ENCODE assay signal across 8 cellular contexts in the genomic region with DNA sequence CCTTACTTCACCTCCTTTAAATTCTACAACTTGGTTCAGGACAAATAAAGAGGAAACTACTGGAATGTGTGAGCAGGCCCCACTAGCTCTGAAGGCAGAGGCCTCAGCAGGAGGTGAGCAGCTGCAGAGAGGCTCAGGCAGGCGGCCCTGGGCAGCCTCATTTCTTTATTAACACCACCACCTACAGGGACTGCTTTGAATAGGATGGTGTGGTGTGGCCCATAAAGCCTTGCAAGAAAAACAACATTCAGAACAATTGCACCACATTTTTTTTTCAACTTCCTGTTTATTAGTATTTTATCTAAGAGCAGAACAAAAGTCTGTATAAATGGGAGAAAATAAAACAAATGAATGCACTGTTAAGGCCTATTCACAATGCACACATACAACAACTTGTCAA.
A peak's percentile ranks its signal among the peaks of the same experiment; 100 is the strongest.
DNase-seq lines count a peak whose midpoint lies in the region; ATAC-seq, FAIRE-seq and TF ChIP-seq lines count a peak whose summit lies in the region.
"Not testable (repeated sequence)": the region's sequence is repeated elsewhere in the genome, so short reads cannot be mapped to it uniquely, and the experiment has no call there.

No MANE protein-coding gene starts in this region.

- H2BK120ac ChIP-seq in H1 (replicated peaks; ENCODE audit: low read depth, low read length), result not testable (repeated sequence)

- not testable (repeated sequence) for H3K36me3 Mint-ChIP-seq in activated CD8-positive, alpha-beta T cell treated with anti-CD3 and anti-CD28 coated beads, Interleukin-2, amount 10 ng/mL, durations not matched to agents 7 days and 5 days (ENCODE audit: low read depth)

- peak; percentile 13 for FAIRE-seq in H1 (lab: Jason Lieb, UNC)
- not testable (repeated sequence) for FAIRE-seq in kidney (lab: Jason Lieb, UNC)

- TF ChIP-seq EP300 in H1 (IDR thresholded peaks at IDR 0.05; ENCODE audit: borderline replicate concordance in 1 of 2, low read depth in 2 of 2, low read length in 2 of 2), result not testable (repeated sequence)

- TF ChIP-seq POLR2A in H1 (IDR thresholded peaks at IDR 0.05; ENCODE audit: control extremely low read depth in 1 of 2, low read depth in 2 of 2, low read length in 2 of 2); gastrocnemius medialis (IDR thresholded peaks at IDR 0.05): not testable (repeated sequence)

- H3K4me3 ChIP-seq in MG63; H1 (ENCODE audit: extremely low read depth in 1 of 4, insufficient read depth in 2 of 4, low read depth in 3 of 4, low read length in 4 of 4); kidney (ENCODE audit: low read length in 2 of 2); gastrocnemius medialis: not testable (repeated sequence)

- not testable (repeated sequence) for H4K5ac ChIP-seq in H1 (ENCODE audit: insufficient read length, low read depth, low read length)

- WGBS in H1 (ENCODE audit: extremely low coverage in 1 of 2, insufficient coverage in 1 of 2, insufficient read length in 1 of 2, insufficient replicate concordance in 2 of 2, low coverage in 1 of 2, low lambda C conversion rate in 2 of 2, missing lambda C conversion rate in 1 of 2), 2 experiments, result no CpG with 5 or more reads among the region's 1 CpG

- in situ Hi-C loops in gastrocnemius medialis (cut with MboI; ENCODE audit: low sequenced_read_pairs in 4 of 4), result not testable (repeated sequence)

- H3K27me3 ChIP-seq in MG63; H1 (replicated peaks in 1 of 4; ENCODE audit: control insufficient read depth in 3 of 4, extremely low read depth in 1 of 4, insufficient read depth in 3 of 4, low read length in 3 of 4); gastrocnemius medialis: not testable (repeated sequence)

- H3K9me3 ChIP-seq in MG63; H1 (ENCODE audit: insufficient read depth in 2 of 2, low read depth in 1 of 2, low read length in 1 of 2); kidney (ENCODE audit: control insufficient read depth in 1 of 2, low read length in 2 of 2); gastrocnemius medialis: not testable (repeated sequence)

- H3K23ac ChIP-seq in H1 (ENCODE audit: insufficient read length), result not testable (repeated sequence)

- intact Hi-C loops in kidney (cut with DNase I); gastrocnemius medialis (cut with DNase I; ENCODE audit: low total_unique reads): not testable (repeated sequence)

- peak; percentile 76 for ATAC-seq in GM19395 (IDR thresholded peaks at IDR 0.05; ENCODE audit: unreplicated experiment)
- peak; percentile 72 for ATAC-seq in HG02870 (IDR thresholded peaks at IDR 0.05; ENCODE audit: unreplicated experiment)
- ATAC-seq in activated CD8-positive, alpha-beta T cell treated with anti-CD3 and anti-CD28 coated beads, Interleukin-2, amount 10 ng/mL, durations not matched to agents 7 days and 5 days, result peak; percentile 91
- ATAC-seq in gastrocnemius medialis, result peak; percentile 82 to 90

- not testable (repeated sequence) for H4K8ac ChIP-seq in H1 (ENCODE audit: extremely low read depth, insufficient read depth, low read length)

- not testable (repeated sequence) for TF ChIP-seq CTCF in H1 (IDR thresholded peaks at IDR 0.05; ENCODE audit: control extremely low read depth in 1 of 3, insufficient read depth in 1 of 3, low read depth in 1 of 3, low read length in 3 of 3)
- peak; percentile 27 for TF ChIP-seq CTCF in kidney (IDR thresholded peaks at IDR 0.05; ENCODE audit: borderline replicate concordance, extremely low read depth, insufficient read depth)
- peak in 1 of 5 experiments; percentile 29 for TF ChIP-seq CTCF in gastrocnemius medialis (IDR thresholded peaks at IDR 0.05 in 4 of 5, conservative IDR thresholded peaks at IDR 0.05 in 1 of 5)

- not testable (repeated sequence) for H3K4me3 Mint-ChIP-seq in activated CD8-positive, alpha-beta T cell treated with anti-CD3 and anti-CD28 coated beads, Interleukin-2, amount 10 ng/mL, durations not matched to agents 7 days and 5 days

- POLR2A ChIA-PET in activated CD8-positive, alpha-beta T cell treated with anti-CD3 and anti-CD28 coated beads, Interleukin-2, amount 10 ng/mL, durations not matched to agents 7 days and 5 days (lab: Charles Lee); H1 (lab: Charles Lee; ENCODE audit: partially characterized antibody): not testable (repeated sequence)

- H3K27me3 Mint-ChIP-seq in activated CD8-positive, alpha-beta T cell treated with anti-CD3 and anti-CD28 coated beads, Interleukin-2, amount 10 ng/mL, durations not matched to agents 7 days and 5 days (ENCODE audit: low read depth), result not testable (repeated sequence)

- H3K9me3 Mint-ChIP-seq in activated CD8-positive, alpha-beta T cell treated with anti-CD3 and anti-CD28 coated beads, Interleukin-2, amount 10 ng/mL, durations not matched to agents 7 days and 5 days (ENCODE audit: insufficient read depth), result not testable (repeated sequence)

- H3K4me1 ChIP-seq in H1 (replicated peaks in 1 of 4; ENCODE audit: control insufficient read depth in 3 of 4, insufficient read depth in 4 of 4, low read length in 3 of 4); kidney (ENCODE audit: control insufficient read depth in 1 of 2, insufficient read depth in 1 of 2, low read depth in 1 of 2, low read length in 2 of 2); gastrocnemius medialis: not testable (repeated sequence)

- not testable (repeated sequence) for H3K4ac ChIP-seq in H1 (replicated peaks; ENCODE audit: insufficient read length, low read depth, low read length)

- H3K4me2 ChIP-seq in H1 (ENCODE audit: insufficient read depth in 1 of 2, low read depth in 2 of 2, low read length in 2 of 2), result not testable (repeated sequence)

- H2BK20ac ChIP-seq in H1 (ENCODE audit: low read length), result not testable (repeated sequence)

- H2BK12ac ChIP-seq in H1 (ENCODE audit: low read depth, low read length), result not testable (repeated sequence)

- not testable (repeated sequence) for H3K56ac ChIP-seq in H1 (replicated peaks; ENCODE audit: insufficient read length, low read depth, low read length)

- H2AFZ ChIP-seq in H1 (ENCODE audit: low read length), result not testable (repeated sequence)

- not testable (repeated sequence) for H2BK5ac ChIP-seq in H1 (ENCODE audit: low read depth, low read length)

- DNase-seq in CMK (ENCODE audit: low read depth) (peak; percentile 26), MG63 (peak; percentile 46), gastrocnemius medialis (peak in 1 of 2 donors; percentile 36)
- peak; percentile 40 for DNase-seq in activated CD8-positive, alpha-beta T cell treated with anti-CD3 and anti-CD28 coated beads, Interleukin-2, amount 10 ng/mL, durations not matched to agents 7 days and 5 days
- not testable (repeated sequence) for DNase-seq in H1 (ENCODE audit: low read depth in 1 of 2, low spot score in 2 of 2); kidney

- H3K27ac ChIP-seq in H1 (ENCODE audit: low read depth, low read length); kidney (ENCODE audit: low read depth in 2 of 2, low read length in 2 of 2); gastrocnemius medialis: not testable (repeated sequence)

- H3K36me3 ChIP-seq in MG63; H1 (ENCODE audit: control insufficient read depth in 2 of 4, insufficient read depth in 4 of 4, low read length in 3 of 4); kidney (ENCODE audit: control insufficient read depth in 1 of 2, insufficient read depth in 2 of 2, low read length in 2 of 2); gastrocnemius medialis: not testable (repeated sequence)

- H3K4me1 Mint-ChIP-seq in activated CD8-positive, alpha-beta T cell treated with anti-CD3 and anti-CD28 coated beads, Interleukin-2, amount 10 ng/mL, durations not matched to agents 7 days and 5 days (ENCODE audit: low read depth), result not testable (repeated sequence)

- not testable (repeated sequence) for H4K91ac ChIP-seq in H1 (replicated peaks; ENCODE audit: insufficient read length, low read length)

- H3K79me1 ChIP-seq in H1 (ENCODE audit: low read depth, low read length), result not testable (repeated sequence)

- H3K14ac ChIP-seq in H1 (ENCODE audit: insufficient read length), result not testable (repeated sequence)

- not testable (repeated sequence) for H2AK5ac ChIP-seq in H1 (ENCODE audit: low read depth, low read length)

- CTCF ChIA-PET in activated CD8-positive, alpha-beta T cell treated with anti-CD3 and anti-CD28 coated beads, Interleukin-2, amount 10 ng/mL, durations not matched to agents 7 days and 5 days (lab: Charles Lee); H1 (lab: Charles Lee; ENCODE audit: partially characterized antibody): not testable (repeated sequence)

- TF ChIP-seq RAD21 in H1 (IDR thresholded peaks at IDR 0.05 in 1 of 2, conservative IDR thresholded peaks at IDR 0.05 in 1 of 2; ENCODE audit: low read depth in 2 of 2, low read length in 2 of 2), result not testable (repeated sequence)

- not testable (repeated sequence) for H3K79me2 ChIP-seq in H1 (ENCODE audit: control insufficient read depth in 1 of 2, insufficient read depth in 2 of 2, low read length in 2 of 2)

- H3K27ac Mint-ChIP-seq in activated CD8-positive, alpha-beta T cell treated with anti-CD3 and anti-CD28 coated beads, Interleukin-2, amount 10 ng/mL, durations not matched to agents 7 days and 5 days, result not testable (repeated sequence)

- not testable (repeated sequence) for H4K20me1 ChIP-seq in H1 (replicated peaks in 1 of 2; ENCODE audit: control insufficient read depth in 1 of 2, insufficient read depth in 2 of 2, low read length in 2 of 2)

- not testable (repeated sequence) for H3K23me2 ChIP-seq in H1 (ENCODE audit: low read depth, low read length)

- H3K18ac ChIP-seq in H1 (ENCODE audit: extremely low read depth, low read length), result not testable (repeated sequence)

- H3K9ac ChIP-seq in H1 (replicated peaks in 1 of 4; ENCODE audit: extremely low read depth in 1 of 4, low read depth in 3 of 4, low read length in 3 of 4); kidney (ENCODE audit: low read length in 2 of 2): not testable (repeated sequence)

- not testable (repeated sequence) for H2BK15ac ChIP-seq in H1 (ENCODE audit: low read length)
